ENCODE assay signal across 8 cellular contexts in the genomic region with DNA sequence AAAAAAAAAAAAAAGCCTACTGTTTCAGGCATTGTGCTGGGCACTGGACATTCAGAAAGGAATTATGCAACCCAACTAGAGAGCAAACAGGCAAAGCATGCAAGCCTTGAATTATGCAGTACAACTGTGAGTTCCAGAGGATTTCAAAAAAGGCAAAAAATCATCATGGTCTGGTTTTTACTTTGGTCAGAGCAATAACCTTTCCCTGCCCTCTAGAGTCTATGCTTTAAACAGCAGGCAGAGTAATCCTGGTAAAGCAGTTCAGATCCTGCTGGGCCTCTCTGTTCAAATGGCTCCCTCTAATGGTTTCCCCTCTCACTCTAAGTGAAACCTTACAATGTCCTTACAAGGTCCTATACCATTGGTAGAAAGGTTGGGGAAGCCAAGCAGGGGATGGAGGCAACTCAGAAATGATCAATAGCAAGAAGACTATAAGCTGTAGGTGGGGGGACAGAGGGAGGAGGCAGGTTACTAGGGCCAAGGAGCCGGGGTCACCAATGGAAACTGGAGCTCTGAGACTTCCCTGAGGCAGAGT. TPM values are rescaled to one million over a fixed set of nuclear protein-coding genes. Genes with fewer than 3 reads are reported as not detected.
DNase-seq lines count a peak whose midpoint lies in the region; ATAC-seq and TF ChIP-seq lines count a peak whose summit lies in the region.

No MANE protein-coding gene starts in this region.

- intact Hi-C loops in activated CD4-positive, alpha-beta T cell treated with anti-CD3 and anti-CD28 coated beads, Interleukin-2, amount 10 ng/mL, durations not matched to agents 24 days and 14 days (cut with micrococcal nuclease), result loop anchor here (1.0 to 10.0 kb wide), 3 partner anchors 40 to 560 kb away; a partner anchor contains a TSS

- peak overlapping the region; percentile 66 for H3K27ac Mint-ChIP-seq in activated CD4-positive, alpha-beta T cell treated with anti-CD3 and anti-CD28 coated beads, Interleukin-2, amount 10 ng/mL, durations not matched to agents 24 days and 14 days
- H3K27ac Mint-ChIP-seq in nephron progenitor cell, result no peak overlapping the region

- no peaks in the 10 kb centered on the region for H3K9me3 Mint-ChIP-seq in activated CD4-positive, alpha-beta T cell treated with anti-CD3 and anti-CD28 coated beads, Interleukin-2, amount 10 ng/mL, durations not matched to agents 24 days and 14 days
- no peaks in the 10 kb centered on the region for H3K9me3 Mint-ChIP-seq in nephron progenitor cell

- DNase-seq in DMS153 (lab: John Stamatoyannopoulos, UW) (peak; percentile 86), HFF-Myc (ENCODE audit: extremely low read depth, low read depth) (peak; percentile 89), NCI-H510A treated with DMSO at 0.1 percent for 48 hours (lab: John Stamatoyannopoulos, UW) (peak; percentile 78), fibroblast of mammary gland (ENCODE audit: low read depth) (peak; percentile 94), nephron progenitor cell (peak; percentile 27)
- peak; percentile 87 for DNase-seq in activated CD4-positive, alpha-beta T cell treated with anti-CD3 and anti-CD28 coated beads, Interleukin-2, amount 10 ng/mL, durations not matched to agents 24 days and 14 days

- no peak overlapping the region for H3K4me3 Mint-ChIP-seq in activated CD4-positive, alpha-beta T cell treated with anti-CD3 and anti-CD28 coated beads, Interleukin-2, amount 10 ng/mL, durations not matched to agents 24 days and 14 days
- H3K4me3 Mint-ChIP-seq in nephron progenitor cell, result no peak overlapping the region

- peaks cover 35% of the 10 kb centered on the region for H3K4me1 Mint-ChIP-seq in activated CD4-positive, alpha-beta T cell treated with anti-CD3 and anti-CD28 coated beads, Interleukin-2, amount 10 ng/mL, durations not matched to agents 24 days and 14 days
- H3K4me1 Mint-ChIP-seq in nephron progenitor cell, result peaks cover 26% of the 10 kb centered on the region

- H3K4me3 ChIP-seq in HFF-Myc (replicated peaks; ENCODE audit: low read depth, low read length) (no peak overlapping the region), fibroblast of mammary gland (ENCODE audit: control insufficient read depth, low read depth, low read length) (no peak overlapping the region)

- H3K36me3 Mint-ChIP-seq in activated CD4-positive, alpha-beta T cell treated with anti-CD3 and anti-CD28 coated beads, Interleukin-2, amount 10 ng/mL, durations not matched to agents 24 days and 14 days (ENCODE audit: low read depth), result no peaks in the 10 kb centered on the region
- no peaks in the 10 kb centered on the region for H3K36me3 Mint-ChIP-seq in nephron progenitor cell (ENCODE audit: low read depth)

- ATAC-seq in HG03460 (IDR thresholded peaks at IDR 0.05; ENCODE audit: unreplicated experiment) (no peak), GM18520 (IDR thresholded peaks at IDR 0.05; ENCODE audit: unreplicated experiment) (no peak)

- H3K27me3 Mint-ChIP-seq in activated CD4-positive, alpha-beta T cell treated with anti-CD3 and anti-CD28 coated beads, Interleukin-2, amount 10 ng/mL, durations not matched to agents 24 days and 14 days, result peaks cover 2% of the 10 kb centered on the region
- peaks cover 21% of the 10 kb centered on the region for H3K27me3 Mint-ChIP-seq in nephron progenitor cell (ENCODE audit: low read depth, poor library complexity)

- TF ChIP-seq CTCF in HFF-Myc (IDR thresholded peaks at IDR 0.05; ENCODE audit: low read depth, low read length, missing control alignments), result peak; percentile 94
- TF ChIP-seq CTCF in fibroblast of mammary gland (conservative IDR thresholded peaks at IDR 0.05; ENCODE audit: control insufficient read depth, insufficient read depth, low read depth, low read length), result peak; percentile 100
- peak; percentile 64 for TF ChIP-seq CTCF in nephron progenitor cell (IDR thresholded peaks at IDR 0.05)

RNA-seq across cellular contexts. Expression of a gene that starts 4.6 kb away (rescaled TPM):
- total RNA-seq in activated CD4-positive, alpha-beta T cell treated with anti-CD3 and anti-CD28 coated beads, Interleukin-2, amount 10 ng/mL, durations not matched to agents 24 days and 14 days, result 326 and 338 TPM in 2 replicates

RNA-seq across cellular contexts. Expression of a gene that starts 9.3 kb away (rescaled TPM):
- not detected in 2 replicates for total RNA-seq in activated CD4-positive, alpha-beta T cell treated with anti-CD3 and anti-CD28 coated beads, Interleukin-2, amount 10 ng/mL, durations not matched to agents 24 days and 14 days

RNA-seq across cellular contexts. Expression of a gene that starts 44.0 kb away (rescaled TPM):
- not detected in 2 replicates for total RNA-seq in activated CD4-positive, alpha-beta T cell treated with anti-CD3 and anti-CD28 coated beads, Interleukin-2, amount 10 ng/mL, durations not matched to agents 24 days and 14 days

RNA-seq across cellular contexts. Expression of a gene that starts 51.7 kb away (rescaled TPM):
- total RNA-seq in activated CD4-positive, alpha-beta T cell treated with anti-CD3 and anti-CD28 coated beads, Interleukin-2, amount 10 ng/mL, durations not matched to agents 24 days and 14 days, result not detected in 2 replicates

Comparison
In these comparisons a context has a peak if more than half of its experiments do, and no peak if none do; other contexts are left out.
1. DNase-seq: peak in every context shown above with its lines; median percentile 94 in fibroblast of mammary gland; 89 in HFF-Myc; 87 in activated CD4-positive, alpha-beta T cell treated with anti-CD3 and anti-CD28 coated beads, Interleukin-2, amount 10 ng/mL, durations not matched to agents 24 days and 14 days; 86 in DMS153; 78 in NCI-H510A treated with DMSO at 0.1 percent for 48 hours; 27 in nephron progenitor cell.